In genomic region chr1:149884433-149885363, GRCh38 we compare ENCODE assay signal across 8 cellular contexts. TPM values are rescaled to one million over a fixed set of nuclear protein-coding genes. Genes with fewer than 3 reads are reported as not detected.
DNase-seq lines count a peak whose midpoint lies in the region; ATAC-seq and TF ChIP-seq lines count a peak whose summit lies in the region.

No MANE protein-coding gene starts in this region.

- H4K20me1 ChIP-seq in MM.1S (ENCODE audit: insufficient read depth, low read length) (no peaks in the 10 kb centered on the region), fibroblast of lung (ENCODE audit: control insufficient read depth, extremely low read depth, insufficient read depth, low read length) (no peaks in the 10 kb centered on the region)

- H3K27me3 ChIP-seq in MM.1S (replicated peaks; ENCODE audit: insufficient read depth, low read length) (no peaks in the 10 kb centered on the region), fibroblast of lung (ENCODE audit: control insufficient read depth, insufficient read depth, low read length) (no peaks in the 10 kb centered on the region)

- TF ChIP-seq CTCF in MM.1S (IDR thresholded peaks at IDR 0.05; ENCODE audit: low read length) (no peak), fibroblast of lung (conservative IDR thresholded peaks at IDR 0.05 in 1 of 2, IDR thresholded peaks at IDR 0.05 in 1 of 2; ENCODE audit: low read depth in 1 of 2, low read length in 2 of 2) (no peak)

- no peaks in the 10 kb centered on the region for H3K36me3 ChIP-seq in MM.1S (replicated peaks; ENCODE audit: insufficient read depth, low read length)
- no peaks in the 10 kb centered on the region for H3K36me3 ChIP-seq in fibroblast of lung (ENCODE audit: control insufficient read depth, insufficient read depth, low read length)

- peak overlapping the region; percentile 10; the same call in 1 of the 2 replicates for H2AFZ ChIP-seq in MM.1S (ENCODE audit: low read length)
- no peak overlapping the region for H2AFZ ChIP-seq in fibroblast of lung (ENCODE audit: low read length)

- H3K4me2 ChIP-seq in MM.1S (ENCODE audit: low read depth, low read length) (peak overlapping the region; percentile 78), fibroblast of lung (ENCODE audit: extremely low read depth, insufficient read depth, low read length) (peak overlapping the region; percentile 98)

- H3K79me2 ChIP-seq in MM.1S (ENCODE audit: low read length) (no peaks in the 10 kb centered on the region), fibroblast of lung (ENCODE audit: control insufficient read depth, insufficient read depth, low read length) (peaks cover 3% of the 10 kb centered on the region)

- peak overlapping the region; percentile 84 for H3K9ac ChIP-seq in MM.1S (ENCODE audit: low read length)
- H3K9ac ChIP-seq in fibroblast of lung (ENCODE audit: insufficient read depth, low read length): peak overlapping the region; percentile 79

- H3K4me3 ChIP-seq in MM.1S (ENCODE audit: low read length) (peak overlapping the region; percentile 64), fibroblast of lung (replicated peaks in 1 of 4; ENCODE audit: control extremely low read depth in 1 of 4, insufficient read depth in 1 of 4, low read depth in 3 of 4, low read length in 4 of 4) (peak overlapping the region; percentile 66 to 80 (median 73))

- ATAC-seq in GM18868 (IDR thresholded peaks at IDR 0.05; ENCODE audit: unreplicated experiment) (no peak), HG03108 (IDR thresholded peaks at IDR 0.05; ENCODE audit: unreplicated experiment) (no peak)

- H3K27ac ChIP-seq in MM.1S (ENCODE audit: low read length) (peak overlapping the region; percentile 92), fibroblast of lung (ENCODE audit: insufficient read depth, low read length) (peak overlapping the region; percentile 98)

- H3K9me3 ChIP-seq in MM.1S (replicated peaks; ENCODE audit: insufficient read depth, low read length): no peaks in the 10 kb centered on the region
- H3K9me3 ChIP-seq in fibroblast of lung (ENCODE audit: control insufficient read depth, insufficient read depth, low read depth, low read length): no peaks in the 10 kb centered on the region

- peaks cover 53% of the 10 kb centered on the region for H3F3A ChIP-seq in MM.1S (ENCODE audit: insufficient read depth, low read length)

- H3K9me2 ChIP-seq in MM.1S (replicated peaks; ENCODE audit: insufficient read depth, low read length): no peaks in the 10 kb centered on the region

- H3K4me1 ChIP-seq in MM.1S (ENCODE audit: low read length) (peaks cover 16% of the 10 kb centered on the region), fibroblast of lung (ENCODE audit: control insufficient read depth, extremely low read depth, insufficient read depth, low read length) (peaks cover 5% of the 10 kb centered on the region)

- DNase-seq in NCI-H1417 (lab: John Stamatoyannopoulos, UW) (peak; percentile 46 to 84 (median 81)), NCI-H1417 treated with DMSO at 0.1 percent for 48 hours (lab: John Stamatoyannopoulos, UW) (no peak), MM.1S (peak; percentile 63), SHP77 treated with DMSO at 0.1 percent for 48 hours (lab: John Stamatoyannopoulos, UW) (peak; percentile 79), fibroblast of lung (ENCODE audit: low read depth in 2 of 2) (peak; percentile 36 to 37), retina (peak; percentile 65)

RNA-seq across cellular contexts. Expression of gene BOLA1, which starts 14.7 kb away (rescaled TPM):
- 10.0 and 12.4 TPM in 2 replicates for total RNA-seq in fibroblast of lung
- 6.4 and 7.0 TPM in 2 replicates for polyA plus RNA-seq in fibroblast of lung
- 9.2 and 12.2 TPM in 2 replicates for polyA plus RNA-seq in fibroblast of lung (2012)
- polyA minus RNA-seq in fibroblast of lung (ENCODE audit: low replicate concordance): 0.71 and 0.93 TPM in 2 replicates

RNA-seq across cellular contexts. Expression of gene SV2A, which starts 32.9 kb away (rescaled TPM):
- total RNA-seq in fibroblast of lung: 17.5 and 39.6 TPM in 2 replicates
- 26.8 and 35.8 TPM in 2 replicates for polyA plus RNA-seq in fibroblast of lung
- polyA plus RNA-seq in fibroblast of lung (2012): 27.8 and 38.7 TPM in 2 replicates
- polyA minus RNA-seq in fibroblast of lung (ENCODE audit: low replicate concordance): 84.9 and 114 TPM in 2 replicates

RNA-seq across cellular contexts. Expression of gene SF3B4, which starts 42.9 kb away (rescaled TPM):
- 8.0 and 9.9 TPM in 2 replicates for total RNA-seq in fibroblast of lung
- 29.9 and 41.2 TPM in 2 replicates for polyA plus RNA-seq in fibroblast of lung
- 48.4 and 79.5 TPM in 2 replicates for polyA plus RNA-seq in fibroblast of lung (2012)
- polyA minus RNA-seq in fibroblast of lung (ENCODE audit: low replicate concordance): 84.0 and 88.2 TPM in 2 replicates

RNA-seq across cellular contexts. Expression of gene MTMR11, which starts 52.0 kb away (rescaled TPM):
- 5.6 and 14.0 TPM in 2 replicates for total RNA-seq in fibroblast of lung
- polyA plus RNA-seq in fibroblast of lung: 14.5 and 17.5 TPM in 2 replicates
- polyA plus RNA-seq in fibroblast of lung (2012): 9.8 and 11.7 TPM in 2 replicates
- polyA minus RNA-seq in fibroblast of lung (ENCODE audit: low replicate concordance): 24.2 and 42.0 TPM in 2 replicates
